ENCODE assay signal across 11 cellular contexts in genomic region chr3:66398228-66399025, GRCh38.
DNase-seq lines count a peak whose midpoint lies in the region; ATAC-seq and TF ChIP-seq lines count a peak whose summit lies in the region.
"Had no signal": no experiment of that assay in that cellular context is flagged by ENCODE, and none has a peak within 500 bp of the region (broad histone marks: within the 10 kb centered on the region; RNA-seq: fewer than 3 reads in every experiment).

No MANE protein-coding gene starts in this region.

- H3K9ac ChIP-seq in fibroblast of lung (ENCODE audit: insufficient read depth, low read length), result no peak overlapping the region

- no peak overlapping the region for H3K4me3 ChIP-seq in fibroblast of lung (replicated peaks in 1 of 4; ENCODE audit: control extremely low read depth in 1 of 4, insufficient read depth in 1 of 4, low read depth in 3 of 4, low read length in 4 of 4)
- no peak overlapping the region for H3K4me3 ChIP-seq in spleen
- H3K4me3 ChIP-seq: A549 had no signal

- DNase-seq in NCI-H2196 (lab: John Stamatoyannopoulos, UW; ENCODE audit: unreplicated experiment) (peak; percentile 28), NCI-H2196 treated with DMSO at 0.1 percent for 48 hours (lab: John Stamatoyannopoulos, UW; ENCODE audit: unreplicated experiment) (no peak), RPMI7951 (ENCODE audit: low read depth) (peak; percentile 89), fibroblast of lung (ENCODE audit: low read depth in 2 of 2) (peak in 1 of 2 donors; percentile 59), spleen (peak; percentile 62), activated gamma-delta T cell treated with Interleukin-2 at 50 U/mL for 16 hours (no peak), ecto neural progenitor cell (ENCODE audit: low spot score) (no peak)
- DNase-seq: activated B cell treated with CpG ODN at 0.5 μM for 24 hours had no signal

- intact Hi-C loops in spleen (cut with DNase I; ENCODE audit: low total_unique reads), result loop anchor here (10.0 kb wide), 1 partner anchor 114 kb away; no protein-coding TSS in a partner anchor

- peak overlapping the region; percentile 2 for H3K27ac ChIP-seq in fibroblast of lung (ENCODE audit: insufficient read depth, low read length)
- no peak overlapping the region for H3K27ac ChIP-seq in spleen
- H3K27ac ChIP-seq: A549, HL-60 had no signal

- H3K36me3 ChIP-seq in fibroblast of lung (ENCODE audit: control insufficient read depth, insufficient read depth, low read length) (peaks cover 10% of the 10 kb centered on the region), spleen (peaks cover 0 to 78% (median 9%) of the 10 kb centered on the region in 6 donors)

- H4K20me1 ChIP-seq in fibroblast of lung (ENCODE audit: control insufficient read depth, extremely low read depth, insufficient read depth, low read length), result no peaks in the 10 kb centered on the region

- peaks cover 13% of the 10 kb centered on the region for H3K4me1 ChIP-seq in fibroblast of lung (ENCODE audit: control insufficient read depth, extremely low read depth, insufficient read depth, low read length)
- peaks cover 0 to 13% (median 8%) of the 10 kb centered on the region in 6 donors for H3K4me1 ChIP-seq in spleen
- H3K4me1 ChIP-seq: A549 had no signal

- WGBS in spleen, 5 donors, result 87 to 96% (median 95%) methylated on average over 9 of the region's 9 CpGs

- TF ChIP-seq CTCF in fibroblast of lung (conservative IDR thresholded peaks at IDR 0.05 in 1 of 2, IDR thresholded peaks at IDR 0.05 in 1 of 2; ENCODE audit: low read depth in 1 of 2, low read length in 2 of 2) (no peak), spleen (IDR thresholded peaks at IDR 0.05 in 8 of 11, conservative IDR thresholded peaks at IDR 0.05 in 3 of 11) (no peak)

- H3K4me2 ChIP-seq in fibroblast of lung (ENCODE audit: extremely low read depth, insufficient read depth, low read length), result no peak overlapping the region
- H3K4me2 ChIP-seq: A549 had no signal

- H2AFZ ChIP-seq in fibroblast of lung (ENCODE audit: low read length), result no peak overlapping the region

- TF ChIP-seq POLR2A in spleen (IDR thresholded peaks at IDR 0.05), result no peak

- H3K9me3 ChIP-seq in fibroblast of lung (ENCODE audit: control insufficient read depth, insufficient read depth, low read depth, low read length) (no peaks in the 10 kb centered on the region), spleen (no peaks in the 10 kb centered on the region)
- H3K9me3 ChIP-seq: A549 had no signal

- no peaks in the 10 kb centered on the region for H3K79me2 ChIP-seq in fibroblast of lung (ENCODE audit: control insufficient read depth, insufficient read depth, low read length)

- H3K27me3 ChIP-seq in fibroblast of lung (ENCODE audit: control insufficient read depth, insufficient read depth, low read length) (no peaks in the 10 kb centered on the region), spleen (replicated peaks in 1 of 7) (no peaks in the 10 kb centered on the region)

- no peak for ATAC-seq in HG03095 (IDR thresholded peaks at IDR 0.05; ENCODE audit: unreplicated experiment)
- ATAC-seq: A549 had no signal

Comparison
In these comparisons a context has a peak if more than half of its experiments do, and no peak if none do; other contexts are left out.
1. DNase-seq: peak in NCI-H2196 (single experiment), RPMI7951 (single experiment) and spleen (single experiment); none in NCI-H2196 treated with DMSO at 0.1 percent for 48 hours (single experiment), activated gamma-delta T cell treated with Interleukin-2 at 50 U/mL for 16 hours (single experiment) and ecto neural progenitor cell (single experiment).